14 cellular contexts compared by ENCODE assay signal in genomic region chr6:2792330-2792729, GRCh38. TPM values are rescaled to one million over a fixed set of nuclear protein-coding genes. Genes with fewer than 3 reads are reported as not detected.
DNase-seq lines count a peak whose midpoint lies in the region; ATAC-seq and TF ChIP-seq lines count a peak whose summit lies in the region.
"Had no signal": no experiment of that assay in that cellular context is flagged by ENCODE, and none has a peak within 500 bp of the region (broad histone marks: within the 10 kb centered on the region; RNA-seq: fewer than 3 reads in every experiment).

No MANE protein-coding gene starts in this region.

- DNase-seq in AG04450 (ENCODE audit: low read depth, low spot score) (no peak), HL-60 (ENCODE audit: low read depth in 1 of 2, low spot score in 1 of 2) (no peak), cerebellum (ENCODE audit: low spot score) (peak; percentile 38), mucosa of descending colon (no peak), G401 (ENCODE audit: low spot score) (no peak), tibial nerve (ENCODE audit: low spot score in 2 of 2) (no peak), NCI-H82 treated with DMSO at 0.1 percent for 48 hours (lab: John Stamatoyannopoulos, UW; ENCODE audit: unreplicated experiment) (no peak)
- DNase-seq: activated naive CD4-positive, alpha-beta T cell; NCI-H510A treated with DMSO at 0.1 percent for 48 hours; SK-N-SH; stimulated activated naive CD8-positive, alpha-beta T cell treated with anti-CD3 and anti-CD28 coated beads, Interleukin-15, Interleukin-2, amounts not matched to agents 100 U/mL and 50 U/mL, for 24 hours had no signal

- 96% methylated on average over 9 of the region's 9 CpGs for WGBS in tibial nerve, 2 donors

- ATAC-seq in mucosa of descending colon, result peak; percentile 12
- no peak for ATAC-seq in GM19397 (IDR thresholded peaks at IDR 0.05; ENCODE audit: unreplicated experiment)
- ATAC-seq: stimulated activated naive CD8-positive, alpha-beta T cell treated with anti-CD3 and anti-CD28 coated beads, Interleukin-15, Interleukin-2, amounts not matched to agents 100 U/mL and 50 U/mL, for 24 hours had no signal

- TF ChIP-seq POLR2A in tibial nerve (IDR thresholded peaks at IDR 0.05), result no peak

- intact Hi-C loops in mucosa of descending colon (cut with DNase I, micrococcal nuclease), result loop anchor here in 1 of 2 donors (5.0 kb wide), 2 partner anchors 50 to 140 kb away; partner anchors contain the start of gene SERPINB1

- CTCF ChIA-PET in AG04450 (lab: Charles Lee), result interaction anchor here (1.0 to 2.7 kb wide), 22 partner anchors 8 to 1196 kb away, joined by 3 to 50 read pairs (median 6); partner anchors contain the start of genes MYLK4 and SERPINB1

- H3K36me3 ChIP-seq in mucosa of descending colon (ENCODE audit: low read depth) (no peaks in the 10 kb centered on the region), tibial nerve (peaks cover 0 to 11% (median 0%) of the 10 kb centered on the region in 3 donors)
- H3K36me3 ChIP-seq: neural progenitor cell had no signal

- peak overlapping the region; percentile 39 for H3K27ac ChIP-seq in AG04450 (ENCODE audit: low read depth, low read length)
- H3K27ac ChIP-seq in HL-60 (replicated peaks), result peak overlapping the region; percentile 98
- H3K27ac ChIP-seq in tibial nerve, result peak overlapping the region in 2 of 4 donors; percentile 55 to 75
- H3K27ac ChIP-seq: C4-2B, neural progenitor cell had no signal

- POLR2A ChIA-PET in AG04450 (lab: Yijun Ruan, JAX), result interaction anchor here (2.1 to 2.4 kb wide), 2 partner anchors 49 to 54 kb away, joined by 10 to 26 read pairs; partner anchors contain the start of gene SERPINB1

- TF ChIP-seq EP300 in tibial nerve (IDR thresholded peaks at IDR 0.05), result no peak

- in situ Hi-C loops in G401 (cut with HindIII; ENCODE audit: low sequenced_read_pairs), result no loop called here

- H3K4me3 ChIP-seq in AG04450 (ENCODE audit: low read depth, low read length) (no peak overlapping the region), HL-60 (replicated peaks; ENCODE audit: insufficient read depth, low read length) (no peak overlapping the region), mucosa of descending colon (no peak overlapping the region), tibial nerve (no peak overlapping the region)
- H3K4me3 ChIP-seq: neural progenitor cell had no signal

- H3K9me3 ChIP-seq in AG04450 (ENCODE audit: control insufficient read depth, insufficient read depth, low read length) (no peaks in the 10 kb centered on the region), mucosa of descending colon (no peaks in the 10 kb centered on the region), tibial nerve (no peaks in the 10 kb centered on the region)
- H3K9me3 ChIP-seq: SK-N-SH had no signal

- TF ChIP-seq CTCF in AG04450 (IDR thresholded peaks at IDR 0.05; ENCODE audit: low read depth, low read length) (no peak), HL-60 (IDR thresholded peaks at IDR 0.05; ENCODE audit: insufficient read depth, low read length) (no peak), mucosa of descending colon (IDR thresholded peaks at IDR 0.05) (no peak), tibial nerve (IDR thresholded peaks at IDR 0.05) (no peak)

- H3K27me3 ChIP-seq in AG04450 (ENCODE audit: control insufficient read depth, insufficient read depth, low read length) (no peaks in the 10 kb centered on the region), HL-60 (ENCODE audit: insufficient read depth, poor library complexity, severe bottlenecking) (no peaks in the 10 kb centered on the region), tibial nerve (no peaks in the 10 kb centered on the region)
- H3K27me3 ChIP-seq: neural progenitor cell had no signal

- H3K4me1 ChIP-seq in mucosa of descending colon (ENCODE audit: low read depth) (peaks cover 6% of the 10 kb centered on the region), tibial nerve (peaks cover 0 to 35% (median 13%) of the 10 kb centered on the region in 4 donors)
- H3K4me1 ChIP-seq: neural progenitor cell had no signal

RNA-seq across cellular contexts. Expression of gene WRNIP1, which starts 27.1 kb away (rescaled TPM):
- polyA plus RNA-seq in AG04450 (2011; rRNA removed), result 28.0 and 35.2 TPM in 2 replicates
- polyA minus RNA-seq in AG04450 (2011; rRNA and poly(A)+ RNA removed), result 24.0 and 33.9 TPM in 2 replicates
- total RNA-seq in cerebellum (32.3 TPM), mucosa of descending colon (10 to 100 TPM; 39.0 to 41.1 (median 39.7) TPM), tibial nerve (10 to 100 TPM; 62.6 to 89.4 (median 76.2) TPM)
- 91.8 and 100 TPM in 2 replicates for total RNA-seq in G401 (2014; rRNA removed; shearing (Covaris generic))

RNA-seq across cellular contexts. Expression of gene MYLK4, which starts 41.6 kb away (rescaled TPM):
- polyA plus RNA-seq in AG04450 (2011; rRNA removed), result 0.21 and 0.22 TPM in 2 replicates
- polyA minus RNA-seq in AG04450 (2011; rRNA and poly(A)+ RNA removed), result 0.13 and 0.14 TPM in 2 replicates
- total RNA-seq in cerebellum, result 0.45 TPM
- under 1 TPM; 0.41 to 0.82 (median 0.43) TPM for total RNA-seq in mucosa of descending colon
- 0.31 and 0.64 TPM in 2 replicates for total RNA-seq in G401 (2014; rRNA removed; shearing (Covaris generic))
- under 1 TPM; 0.42 to 0.98 (median 0.52) TPM for total RNA-seq in tibial nerve

RNA-seq across cellular contexts. Expression of gene SERPINB1, which starts 49.3 kb away (rescaled TPM):
- polyA plus RNA-seq in AG04450 (2011; rRNA removed), result 17.7 and 22.4 TPM in 2 replicates
- 7.1 and 8.9 TPM in 2 replicates for polyA minus RNA-seq in AG04450 (2011; rRNA and poly(A)+ RNA removed)
- total RNA-seq in cerebellum (2.9 TPM), mucosa of descending colon (100 to 1,000 TPM in 2 of 3 donors, 10 to 100 TPM in 1; 66.7 to 187 (median 132) TPM), tibial nerve (10 to 100 TPM; 21.3 to 29.0 (median 23.1) TPM)
- total RNA-seq in G401 (2014; rRNA removed; shearing (Covaris generic)), result 0.06 TPM in 1 of 2 replicates, not detected in the other
